In the genomic region with DNA sequence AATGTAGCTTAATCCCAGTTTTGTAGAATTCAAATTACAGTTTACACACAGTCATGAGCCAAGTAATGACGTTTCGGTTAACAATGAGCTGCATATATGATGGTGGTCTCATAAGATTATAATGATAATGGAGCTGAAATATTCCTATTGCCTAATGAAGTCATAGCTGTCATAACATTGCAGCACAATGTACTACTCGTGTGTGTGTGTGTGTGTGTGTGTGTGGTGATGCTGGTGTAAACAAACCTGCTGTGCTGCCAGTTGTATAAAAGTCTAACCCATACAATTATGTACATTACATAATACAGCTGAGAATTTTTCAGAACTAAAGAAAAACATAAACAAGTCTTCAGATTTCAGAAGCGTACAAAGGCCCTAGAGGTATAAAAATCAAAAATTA, we compare ENCODE assay signal across 2 cellular contexts.
TF ChIP-seq lines count a peak whose summit lies in the region.

No MANE protein-coding gene starts in this region.

TF ChIP-seq in HepG2, 621 proteins besides CTCF, POLR2A, EP300 and RAD21:
- 0 out of 2 replicates have a peak, but pooled peaks have one; percentile 8 for TF ChIP-seq CREB1 (IDR thresholded peaks at IDR 0.05)
- TF ChIP-seq CREB1 (CRISPR knock-in tag; IDR thresholded peaks at IDR 0.05), result no peak
- no peak for TF ChIP-seq HMGXB4 (CRISPR knock-in tag; IDR thresholded peaks at IDR 0.05; ENCODE audit: borderline replicate concordance in 1 of 2, low read depth in 1 of 2)
- no peak for TF ChIP-seq NCOA5 (CRISPR knock-in tag; IDR thresholded peaks at IDR 0.05)
- TF ChIP-seq SNAPC4 (CRISPR knock-in tag; IDR thresholded peaks at IDR 0.05), result no peak
- TF ChIP-seq NRL (CRISPR knock-in tag; IDR thresholded peaks at IDR 0.05; ENCODE audit: borderline replicate concordance), result no peak
- no peak for TF ChIP-seq RBAK (CRISPR knock-in tag; IDR thresholded peaks at IDR 0.05)

TF ChIP-seq in H1, 55 proteins besides CTCF, POLR2A, EP300 and RAD21:
- TF ChIP-seq JUN (IDR thresholded peaks at IDR 0.05; ENCODE audit: low read depth, low read length) (no peak), KDM1A (IDR thresholded peaks at IDR 0.05; ENCODE audit: borderline replicate concordance, low read length) (no peak), POU5F1 (IDR thresholded peaks at IDR 0.05; ENCODE audit: low read depth, low read length) (no peak), KDM4A (IDR thresholded peaks at IDR 0.05; ENCODE audit: low read depth, low read length, severe bottlenecking) (no peak), SAP30 (IDR thresholded peaks at IDR 0.05; ENCODE audit: insufficient read depth, insufficient replicate concordance, low read length) (no peak), FOSL1 (IDR thresholded peaks at IDR 0.05; ENCODE audit: insufficient read depth, low read depth, low read length) (no peak), EGR1 (IDR thresholded peaks at IDR 0.05; ENCODE audit: borderline replicate concordance, low read depth, low read length) (no peak), CHD1 (IDR thresholded peaks at IDR 0.05; ENCODE audit: low read depth, low read length) (no peak), ATF2 (IDR thresholded peaks at IDR 0.05; ENCODE audit: low read length) (no peak), CHD2 (IDR thresholded peaks at IDR 0.05; ENCODE audit: low read length) (no peak), SP2 (IDR thresholded peaks at IDR 0.05; ENCODE audit: low read length) (no peak), CTBP2 (IDR thresholded peaks at IDR 0.05; ENCODE audit: borderline replicate concordance, insufficient read depth, insufficient read length, low read length) (no peak), CEBPB (IDR thresholded peaks at IDR 0.05; ENCODE audit: low read depth, low read length) (no peak), JUND (IDR thresholded peaks at IDR 0.05; ENCODE audit: low read length) (no peak), SP1 (IDR thresholded peaks at IDR 0.05; ENCODE audit: low read depth, low read length) (no peak), RNF2 (IDR thresholded peaks at IDR 0.05; ENCODE audit: borderline replicate concordance, low read depth, low read length, missing control alignments, poor library complexity, severe bottlenecking) (no peak), TEAD4 (IDR thresholded peaks at IDR 0.05; ENCODE audit: low read depth, low read length) (no peak), ASH2L (IDR thresholded peaks at IDR 0.05; ENCODE audit: low read length) (no peak), SIRT6 (IDR thresholded peaks at IDR 0.05; ENCODE audit: low read length) (no peak), NANOG (IDR thresholded peaks at IDR 0.05; ENCODE audit: insufficient read depth, low read depth, low read length, poor library complexity, severe bottlenecking) (no peak)
